2 cellular contexts compared by ENCODE assay signal in the genomic region with DNA sequence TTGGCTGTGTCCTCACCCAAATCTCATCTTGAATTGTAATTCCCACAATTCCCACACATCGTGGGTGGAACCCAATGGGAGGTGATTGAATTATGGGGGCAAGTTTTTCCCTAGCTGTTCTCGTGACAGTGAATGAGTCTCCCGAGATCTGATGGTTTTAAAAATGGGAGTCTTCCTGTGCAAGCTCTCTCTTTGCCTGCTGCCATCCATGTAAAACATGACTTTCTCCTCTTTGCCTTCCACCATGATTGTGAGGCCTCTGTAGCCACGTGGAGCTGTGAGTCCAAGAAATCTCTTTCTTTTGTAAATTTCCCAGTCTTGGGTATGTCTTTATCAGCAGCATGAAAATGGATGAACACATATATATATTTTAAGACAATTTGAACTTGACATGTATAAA.
TF ChIP-seq lines count a peak whose summit lies in the region.

No MANE protein-coding gene starts in this region.

TF ChIP-seq in HepG2, 621 proteins besides CTCF, POLR2A, EP300 and RAD21:
- TF ChIP-seq PPARG (CRISPR knock-in tag; conservative IDR thresholded peaks at IDR 0.05) (no peak), ZNF431 (CRISPR knock-in tag; IDR thresholded peaks at IDR 0.05; ENCODE audit: borderline replicate concordance, low read depth) (peak; percentile 51; the same call in 1 of the 2 replicates)

TF ChIP-seq in K562, 482 proteins besides CTCF, POLR2A, EP300 and RAD21:
- no peak for TF ChIP-seq RHOXF2B (CRISPR knock-in tag; conservative IDR thresholded peaks at IDR 0.05)
- TF ChIP-seq ZNF431 (CRISPR knock-in tag; IDR thresholded peaks at IDR 0.05): peak; percentile 96
